12 cellular contexts compared by ENCODE assay signal in the genomic region with DNA sequence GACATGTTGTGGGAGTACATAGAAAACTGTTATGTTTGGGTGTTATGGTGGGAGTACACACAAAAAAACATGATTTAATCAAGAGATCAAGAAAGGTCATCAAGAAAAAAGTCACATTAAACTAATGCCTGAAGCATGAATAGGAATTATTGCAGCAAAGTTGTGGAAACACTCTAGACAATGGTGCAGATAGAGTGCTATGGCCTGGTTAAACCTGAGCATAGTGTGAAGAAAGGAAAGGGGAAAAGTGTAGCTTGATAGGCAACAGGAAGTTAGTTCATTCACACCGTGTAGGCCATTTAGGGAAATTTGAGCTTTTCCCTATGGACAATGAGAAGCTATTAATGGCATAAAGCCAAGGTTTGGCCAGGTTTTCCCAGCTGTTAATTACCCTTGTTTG.
"Had no signal": no experiment of that assay in that cellular context is flagged by ENCODE, and none has a peak within 500 bp of the region (broad histone marks: within the 10 kb centered on the region; RNA-seq: fewer than 3 reads in every experiment).

No MANE protein-coding gene starts in this region.

- ATAC-seq: activated CD8-positive, alpha-beta T cell treated with anti-CD3 and anti-CD28 coated beads for 36 hours; activated T-cell treated with anti-CD3 and anti-CD28 coated beads, Interleukin-2, amount 50 U/mL, for 4 hours; mucosa of descending colon; stimulated activated effector memory CD8-positive, alpha-beta T cell treated with anti-CD3 and anti-CD28 coated beads, Interleukin-12 subunit alpha, Interleukin-12 subunit beta, amount 100 ng/mL, for 72 hours had no signal

- DNase-seq: activated B cell treated with CpG ODN at 0.5 μM for 24 hours; activated CD4-positive, alpha-beta T cell treated with anti-CD3 and anti-CD28 coated beads for 48 hours; activated CD8-positive, alpha-beta T cell treated with anti-CD3 and anti-CD28 coated beads for 36 hours; activated effector memory CD4-positive, alpha-beta T cell treated with anti-CD3 and anti-CD28 coated beads, Interleukin-2, amount 50 U/mL, for 16 hours; activated T-cell treated with anti-CD3 and anti-CD28 coated beads, Interleukin-2, amount 50 U/mL, for 4 hours; adrenal gland; left ventricle myocardium inferior; mucosa of descending colon; stimulated activated CD4-positive, alpha-beta T cell treated with anti-CD3 and anti-CD28 coated beads, Interleukin-12 subunit alpha, Interleukin-12 subunit beta, amount 100 ng/mL, for 4 hours; stimulated activated CD4-positive, alpha-beta T cell treated with anti-CD3 and anti-CD28 coated beads, Interleukin-2, amount 100 ng/mL, for 24 hours; thyroid gland had no signal
